In the genomic region with DNA sequence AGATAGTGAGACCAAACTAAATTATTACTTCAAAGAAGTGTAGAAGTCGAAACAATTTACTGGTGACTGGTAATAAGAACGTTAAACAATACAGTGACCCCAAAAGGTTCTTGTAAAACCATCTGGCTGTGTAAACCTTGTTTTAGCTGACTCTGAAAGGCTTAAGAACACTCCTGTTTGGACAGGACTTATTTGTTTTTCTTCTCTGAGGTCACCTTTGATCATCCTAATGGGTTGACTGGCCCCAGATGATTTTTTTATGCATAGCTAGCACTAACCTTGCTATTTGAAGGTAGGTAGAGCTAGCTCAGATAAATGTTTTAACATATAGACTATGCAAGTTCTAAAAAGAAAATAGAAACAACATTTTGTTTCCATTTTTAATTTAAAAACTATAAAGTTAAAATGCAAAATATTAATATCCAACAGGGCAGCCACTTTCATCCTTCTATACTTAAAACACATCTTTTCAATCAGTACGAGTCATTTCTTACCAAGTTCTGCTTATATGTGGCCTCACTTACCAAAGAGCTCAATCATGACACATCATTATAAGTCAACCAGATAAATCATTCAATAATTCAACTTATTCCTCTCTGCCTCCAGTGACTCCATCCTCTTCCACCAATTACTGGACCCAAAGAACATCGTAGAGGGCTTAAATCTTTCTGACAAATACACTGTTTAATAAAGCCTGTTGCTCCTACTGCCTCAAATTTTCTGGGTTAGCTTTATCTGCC, we compare ENCODE assay signal across 19 cellular contexts.
"Had no signal": no experiment of that assay in that cellular context is flagged by ENCODE, and none has a peak within 500 bp of the region (broad histone marks: within the 10 kb centered on the region; RNA-seq: fewer than 3 reads in every experiment).

No MANE protein-coding gene starts in this region.

- FAIRE-seq: frontal cortex, small intestine had no signal

- H3K4me3 ChIP-seq: adrenal gland, esophagus muscularis mucosa, lower lobe of right lung, prostate gland had no signal

- H3K4me1 Mint-ChIP-seq: activated naive CD4-positive, alpha-beta T cell treated with anti-CD3 and anti-CD28 coated beads, Interleukin-2, amount 50 U/mL, for 24 hours; immature natural killer cell had no signal

- H3K27me3 ChIP-seq: adrenal gland, esophagus muscularis mucosa had no signal

- DNase-seq: activated CD4-positive, alpha-beta T cell treated with anti-CD3 and anti-CD28 coated beads, Interleukin-2, amount 50 U/mL, for 4 hours; activated T-cell treated with anti-CD3 and anti-CD28 coated beads, Interleukin-2, amount 50 U/mL, for 1 hour; adrenal gland; head of caudate nucleus; immature natural killer cell; left cardiac atrium; lower lobe of right lung; right cardiac atrium; small intestine; stimulated activated CD4-positive, alpha-beta T cell treated with anti-CD3 and anti-CD28 coated beads, Interleukin-4, amount 100 ng/mL, for 24 hours; stimulated activated naive CD4-positive, alpha-beta T cell; T-helper 9 cell had no signal

- H3K27ac Mint-ChIP-seq: activated naive CD4-positive, alpha-beta T cell treated with anti-CD3 and anti-CD28 coated beads, Interleukin-2, amount 50 U/mL, for 24 hours; immature natural killer cell; mesothelial cell of epicardium; type B pancreatic cell had no signal

- H3K4me3 Mint-ChIP-seq: activated naive CD4-positive, alpha-beta T cell treated with anti-CD3 and anti-CD28 coated beads, Interleukin-2, amount 50 U/mL, for 24 hours; immature natural killer cell; mesothelial cell of epicardium; type B pancreatic cell had no signal

- ATAC-seq: activated CD4-positive, CD25-positive, alpha-beta regulatory T cell treated with anti-CD3 and anti-CD28 coated beads, Interleukin-2, amount 50 U/mL, for 24 hours; left cardiac atrium; right cardiac atrium had no signal

- H3K27ac ChIP-seq: adrenal gland, esophagus muscularis mucosa, lower lobe of right lung, prostate gland had no signal

- H3K9me3 Mint-ChIP-seq: activated naive CD4-positive, alpha-beta T cell treated with anti-CD3 and anti-CD28 coated beads, Interleukin-2, amount 50 U/mL, for 24 hours; immature natural killer cell; mesothelial cell of epicardium; type B pancreatic cell had no signal

- H3K9me3 ChIP-seq: adrenal gland, esophagus muscularis mucosa, lower lobe of right lung, prostate gland had no signal

- H3K4me1 ChIP-seq: esophagus muscularis mucosa, lower lobe of right lung, prostate gland had no signal

- H3K36me3 Mint-ChIP-seq: activated naive CD4-positive, alpha-beta T cell treated with anti-CD3 and anti-CD28 coated beads, Interleukin-2, amount 50 U/mL, for 24 hours; immature natural killer cell; mesothelial cell of epicardium; type B pancreatic cell had no signal

- H3K36me3 ChIP-seq: adrenal gland, esophagus muscularis mucosa, lower lobe of right lung, prostate gland had no signal
